7 cellular contexts compared by ENCODE assay signal in genomic region chr7:63317595-63317994, GRCh38.
DNase-seq lines count a peak whose midpoint lies in the region; ATAC-seq and TF ChIP-seq lines count a peak whose summit lies in the region.
"Not testable (repeated sequence)": the region's sequence is repeated elsewhere in the genome, so short reads cannot be mapped to it uniquely, and the experiment has no call there.

No MANE protein-coding gene starts in this region.

- intact Hi-C loops in Right ventricle myocardium superior (cut with DNase I); left lung (cut with DNase I); sciatic nerve (cut with DNase I): not testable (repeated sequence)

- H3K27ac ChIP-seq in left lung = not testable (repeated sequence)

- not testable (repeated sequence) for ATAC-seq in Right ventricle myocardium superior (ENCODE audit: poor library complexity); left lung
- peak; percentile 36 for ATAC-seq in sciatic nerve

- H3K36me3 ChIP-seq in BE2C, left lung: not testable (repeated sequence)

- H3K4me1 ChIP-seq in BE2C, left lung: not testable (repeated sequence)

- not testable (repeated sequence) for H3K4me3 Mint-ChIP-seq in type B pancreatic cell

- H3K9me3 Mint-ChIP-seq in type B pancreatic cell = not testable (repeated sequence)

- not testable (repeated sequence) for H3K27me3 Mint-ChIP-seq in type B pancreatic cell

- not testable (repeated sequence) for H3K9me3 ChIP-seq in BE2C, left lung

- not testable (repeated sequence) for H3K36me3 Mint-ChIP-seq in type B pancreatic cell

- TF ChIP-seq CTCF in BE2C (IDR thresholded peaks at IDR 0.05; ENCODE audit: low read depth, low read length); left lung (IDR thresholded peaks at IDR 0.05); type B pancreatic cell (conservative IDR thresholded peaks at IDR 0.05): not testable (repeated sequence)

- H3K4me1 Mint-ChIP-seq in type B pancreatic cell (ENCODE audit: unreplicated experiment) = not testable (repeated sequence)

- H3K27ac Mint-ChIP-seq in type B pancreatic cell = not testable (repeated sequence)

- not testable (repeated sequence) for H3K4me3 ChIP-seq in BE2C (ENCODE audit: low read depth, low read length); left lung

- H3K27me3 ChIP-seq in BE2C, left lung: not testable (repeated sequence)

- peak; percentile 1 for DNase-seq in BE2C
- DNase-seq in activated effector memory CD4-positive, alpha-beta T cell treated with anti-CD3 and anti-CD28 coated beads, Interleukin-2, amount 50 U/mL, for 16 hours = peak; percentile 39
- DNase-seq in Right ventricle myocardium superior = peak; percentile 17
- peak; percentile 10 to 19 for DNase-seq in left lung
- peak; percentile 2 for DNase-seq in mesenteric fat pad (ENCODE audit: low spot score)
- peak; percentile 9 for DNase-seq in sciatic nerve (ENCODE audit: low spot score)
- DNase-seq in type B pancreatic cell (ENCODE audit: extremely low spot score, unreplicated experiment) = peak; percentile 57

Comparison
In these comparisons a context has a peak if more than half of its experiments do, and no peak if none do; other contexts are left out.
1. DNase-seq: peak in every context shown above with its lines; median percentile 57 in type B pancreatic cell; 39 in activated effector memory CD4-positive, alpha-beta T cell treated with anti-CD3 and anti-CD28 coated beads, Interleukin-2, amount 50 U/mL, for 16 hours; 17 in Right ventricle myocardium superior; 14 in left lung; 9 in sciatic nerve; 2 in mesenteric fat pad; 1 in BE2C.